ENCODE assay signal across 1 cellular context in the genomic region with DNA sequence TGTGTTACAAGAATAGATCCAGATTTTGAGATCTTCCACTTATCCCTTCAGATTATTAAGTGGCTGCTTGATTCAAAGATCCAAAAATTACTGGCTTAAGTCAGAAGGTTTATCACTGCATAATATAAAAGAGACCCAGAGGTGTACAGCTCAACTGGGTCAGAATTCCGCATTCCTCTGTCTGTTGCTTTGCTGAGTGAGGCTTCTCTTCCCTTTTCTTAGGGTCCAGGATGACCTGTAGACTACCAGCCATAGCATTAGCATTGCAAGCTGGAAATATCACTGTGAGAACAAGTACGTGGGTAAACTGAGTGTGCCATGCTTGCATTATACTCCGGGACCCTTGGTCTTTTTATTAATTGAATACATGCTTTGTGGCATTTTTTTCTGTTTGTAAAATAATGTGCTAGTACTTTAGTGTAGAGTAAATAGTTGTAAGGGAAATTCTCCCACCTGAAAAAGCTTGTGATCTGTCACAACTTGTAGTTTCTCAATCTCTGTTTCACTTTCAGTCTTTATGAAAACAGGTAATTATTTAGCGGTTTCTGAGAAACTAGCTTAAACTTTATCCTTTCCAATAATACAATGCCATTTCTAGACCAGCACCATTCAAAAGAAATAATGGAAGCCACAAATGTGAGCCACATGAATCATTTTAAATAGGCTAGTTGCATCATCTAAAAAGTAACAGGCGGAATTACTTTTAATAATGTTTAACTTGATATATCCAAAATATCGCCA.
TF ChIP-seq lines count a peak whose summit lies in the region.

No MANE protein-coding gene starts in this region.

TF ChIP-seq in GM12878, 131 proteins besides CTCF, POLR2A, EP300 and RAD21 (continued from another document and continues in another):
- TF ChIP-seq, protein P1, sequence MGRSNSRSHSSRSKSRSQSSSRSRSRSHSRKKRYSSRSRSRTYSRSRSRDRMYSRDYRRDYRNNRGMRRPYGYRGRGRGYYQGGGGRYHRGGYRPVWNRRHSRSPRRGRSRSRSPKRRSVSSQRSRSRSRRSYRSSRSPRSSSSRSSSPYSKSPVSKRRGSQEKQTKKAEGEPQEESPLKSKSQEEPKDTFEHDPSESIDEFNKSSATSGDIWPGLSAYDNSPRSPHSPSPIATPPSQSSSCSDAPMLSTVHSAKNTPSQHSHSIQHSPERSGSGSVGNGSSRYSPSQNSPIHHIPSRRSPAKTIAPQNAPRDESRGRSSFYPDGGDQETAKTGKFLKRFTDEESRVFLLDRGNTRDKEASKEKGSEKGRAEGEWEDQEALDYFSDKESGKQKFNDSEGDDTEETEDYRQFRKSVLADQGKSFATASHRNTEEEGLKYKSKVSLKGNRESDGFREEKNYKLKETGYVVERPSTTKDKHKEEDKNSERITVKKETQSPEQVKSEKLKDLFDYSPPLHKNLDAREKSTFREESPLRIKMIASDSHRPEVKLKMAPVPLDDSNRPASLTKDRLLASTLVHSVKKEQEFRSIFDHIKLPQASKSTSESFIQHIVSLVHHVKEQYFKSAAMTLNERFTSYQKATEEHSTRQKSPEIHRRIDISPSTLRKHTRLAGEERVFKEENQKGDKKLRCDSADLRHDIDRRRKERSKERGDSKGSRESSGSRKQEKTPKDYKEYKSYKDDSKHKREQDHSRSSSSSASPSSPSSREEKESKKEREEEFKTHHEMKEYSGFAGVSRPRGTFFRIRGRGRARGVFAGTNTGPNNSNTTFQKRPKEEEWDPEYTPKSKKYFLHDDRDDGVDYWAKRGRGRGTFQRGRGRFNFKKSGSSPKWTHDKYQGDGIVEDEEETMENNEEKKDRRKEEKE (IDR thresholded peaks at IDR 0.05): no peak
- TF ChIP-seq BRCA1 (IDR thresholded peaks at IDR 0.05; ENCODE audit: low read depth, low read length) (no peak), IRF4 (IDR thresholded peaks at IDR 0.05; ENCODE audit: low read depth, low read length) (no peak), SRF (IDR thresholded peaks at IDR 0.05; ENCODE audit: low read depth in 2 of 2, low read length in 2 of 2) (no peak), MTA2 (IDR thresholded peaks at IDR 0.05; ENCODE audit: low read depth) (peak; percentile 98), WRNIP1 (IDR thresholded peaks at IDR 0.05; ENCODE audit: borderline replicate concordance, low read depth, low read length) (no peak), IKZF1 (conservative IDR thresholded peaks at IDR 0.05) (peak; percentile 42; the same call in 1 of the 2 replicates), LARP7 (IDR thresholded peaks at IDR 0.05) (no peak), ESRRA (IDR thresholded peaks at IDR 0.05; ENCODE audit: low read length) (no peak), NFXL1 (IDR thresholded peaks at IDR 0.05; ENCODE audit: borderline replicate concordance) (no peak), ZNF207 (IDR thresholded peaks at IDR 0.05; ENCODE audit: borderline replicate concordance) (no peak), TCF3 (IDR thresholded peaks at IDR 0.05; ENCODE audit: borderline replicate concordance, insufficient read depth, low read depth, low read length) (no peak), BCL11A (IDR thresholded peaks at IDR 0.05; ENCODE audit: low read depth, low read length) (no peak), SPI1 (IDR thresholded peaks at IDR 0.05; ENCODE audit: borderline replicate concordance, insufficient read depth, low read depth, low read length) (no peak), CBFB (IDR thresholded peaks at IDR 0.05; ENCODE audit: low read depth) (no peak), RAD51 (IDR thresholded peaks at IDR 0.05) (no peak), PAX8 (IDR thresholded peaks at IDR 0.05) (0 out of 2 replicates have a peak, but pooled peaks have one; percentile 18)
- TF ChIP-seq, protein P2, sequence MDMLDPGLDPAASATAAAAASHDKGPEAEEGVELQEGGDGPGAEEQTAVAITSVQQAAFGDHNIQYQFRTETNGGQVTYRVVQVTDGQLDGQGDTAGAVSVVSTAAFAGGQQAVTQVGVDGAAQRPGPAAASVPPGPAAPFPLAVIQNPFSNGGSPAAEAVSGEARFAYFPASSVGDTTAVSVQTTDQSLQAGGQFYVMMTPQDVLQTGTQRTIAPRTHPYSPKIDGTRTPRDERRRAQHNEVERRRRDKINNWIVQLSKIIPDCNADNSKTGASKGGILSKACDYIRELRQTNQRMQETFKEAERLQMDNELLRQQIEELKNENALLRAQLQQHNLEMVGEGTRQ (IDR thresholded peaks at IDR 0.05; ENCODE audit: borderline replicate concordance, low read depth, low read length): no peak
- TF ChIP-seq, protein P3, sequence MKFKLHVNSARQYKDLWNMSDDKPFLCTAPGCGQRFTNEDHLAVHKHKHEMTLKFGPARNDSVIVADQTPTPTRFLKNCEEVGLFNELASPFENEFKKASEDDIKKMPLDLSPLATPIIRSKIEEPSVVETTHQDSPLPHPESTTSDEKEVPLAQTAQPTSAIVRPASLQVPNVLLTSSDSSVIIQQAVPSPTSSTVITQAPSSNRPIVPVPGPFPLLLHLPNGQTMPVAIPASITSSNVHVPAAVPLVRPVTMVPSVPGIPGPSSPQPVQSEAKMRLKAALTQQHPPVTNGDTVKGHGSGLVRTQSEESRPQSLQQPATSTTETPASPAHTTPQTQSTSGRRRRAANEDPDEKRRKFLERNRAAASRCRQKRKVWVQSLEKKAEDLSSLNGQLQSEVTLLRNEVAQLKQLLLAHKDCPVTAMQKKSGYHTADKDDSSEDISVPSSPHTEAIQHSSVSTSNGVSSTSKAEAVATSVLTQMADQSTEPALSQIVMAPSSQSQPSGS (IDR thresholded peaks at IDR 0.05; ENCODE audit: low read length): peak; percentile 60
- TF ChIP-seq, protein P4, sequence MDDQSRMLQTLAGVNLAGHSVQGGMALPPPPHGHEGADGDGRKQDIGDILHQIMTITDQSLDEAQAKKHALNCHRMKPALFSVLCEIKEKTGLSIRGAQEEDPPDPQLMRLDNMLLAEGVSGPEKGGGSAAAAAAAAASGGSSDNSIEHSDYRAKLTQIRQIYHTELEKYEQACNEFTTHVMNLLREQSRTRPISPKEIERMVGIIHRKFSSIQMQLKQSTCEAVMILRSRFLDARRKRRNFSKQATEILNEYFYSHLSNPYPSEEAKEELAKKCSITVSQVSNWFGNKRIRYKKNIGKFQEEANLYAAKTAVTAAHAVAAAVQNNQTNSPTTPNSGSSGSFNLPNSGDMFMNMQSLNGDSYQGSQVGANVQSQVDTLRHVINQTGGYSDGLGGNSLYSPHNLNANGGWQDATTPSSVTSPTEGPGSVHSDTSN (IDR thresholded peaks at IDR 0.05; ENCODE audit: insufficient replicate concordance, low read depth, low read length): no peak
- TF ChIP-seq, protein P5, sequence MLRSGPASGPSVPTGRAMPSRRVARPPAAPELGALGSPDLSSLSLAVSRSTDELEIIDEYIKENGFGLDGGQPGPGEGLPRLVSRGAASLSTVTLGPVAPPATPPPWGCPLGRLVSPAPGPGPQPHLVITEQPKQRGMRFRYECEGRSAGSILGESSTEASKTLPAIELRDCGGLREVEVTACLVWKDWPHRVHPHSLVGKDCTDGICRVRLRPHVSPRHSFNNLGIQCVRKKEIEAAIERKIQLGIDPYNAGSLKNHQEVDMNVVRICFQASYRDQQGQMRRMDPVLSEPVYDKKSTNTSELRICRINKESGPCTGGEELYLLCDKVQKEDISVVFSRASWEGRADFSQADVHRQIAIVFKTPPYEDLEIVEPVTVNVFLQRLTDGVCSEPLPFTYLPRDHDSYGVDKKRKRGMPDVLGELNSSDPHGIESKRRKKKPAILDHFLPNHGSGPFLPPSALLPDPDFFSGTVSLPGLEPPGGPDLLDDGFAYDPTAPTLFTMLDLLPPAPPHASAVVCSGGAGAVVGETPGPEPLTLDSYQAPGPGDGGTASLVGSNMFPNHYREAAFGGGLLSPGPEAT (IDR thresholded peaks at IDR 0.05; ENCODE audit: low read depth): no peak; the same call in 1 of the 2 replicates
- TF ChIP-seq, protein P6, sequence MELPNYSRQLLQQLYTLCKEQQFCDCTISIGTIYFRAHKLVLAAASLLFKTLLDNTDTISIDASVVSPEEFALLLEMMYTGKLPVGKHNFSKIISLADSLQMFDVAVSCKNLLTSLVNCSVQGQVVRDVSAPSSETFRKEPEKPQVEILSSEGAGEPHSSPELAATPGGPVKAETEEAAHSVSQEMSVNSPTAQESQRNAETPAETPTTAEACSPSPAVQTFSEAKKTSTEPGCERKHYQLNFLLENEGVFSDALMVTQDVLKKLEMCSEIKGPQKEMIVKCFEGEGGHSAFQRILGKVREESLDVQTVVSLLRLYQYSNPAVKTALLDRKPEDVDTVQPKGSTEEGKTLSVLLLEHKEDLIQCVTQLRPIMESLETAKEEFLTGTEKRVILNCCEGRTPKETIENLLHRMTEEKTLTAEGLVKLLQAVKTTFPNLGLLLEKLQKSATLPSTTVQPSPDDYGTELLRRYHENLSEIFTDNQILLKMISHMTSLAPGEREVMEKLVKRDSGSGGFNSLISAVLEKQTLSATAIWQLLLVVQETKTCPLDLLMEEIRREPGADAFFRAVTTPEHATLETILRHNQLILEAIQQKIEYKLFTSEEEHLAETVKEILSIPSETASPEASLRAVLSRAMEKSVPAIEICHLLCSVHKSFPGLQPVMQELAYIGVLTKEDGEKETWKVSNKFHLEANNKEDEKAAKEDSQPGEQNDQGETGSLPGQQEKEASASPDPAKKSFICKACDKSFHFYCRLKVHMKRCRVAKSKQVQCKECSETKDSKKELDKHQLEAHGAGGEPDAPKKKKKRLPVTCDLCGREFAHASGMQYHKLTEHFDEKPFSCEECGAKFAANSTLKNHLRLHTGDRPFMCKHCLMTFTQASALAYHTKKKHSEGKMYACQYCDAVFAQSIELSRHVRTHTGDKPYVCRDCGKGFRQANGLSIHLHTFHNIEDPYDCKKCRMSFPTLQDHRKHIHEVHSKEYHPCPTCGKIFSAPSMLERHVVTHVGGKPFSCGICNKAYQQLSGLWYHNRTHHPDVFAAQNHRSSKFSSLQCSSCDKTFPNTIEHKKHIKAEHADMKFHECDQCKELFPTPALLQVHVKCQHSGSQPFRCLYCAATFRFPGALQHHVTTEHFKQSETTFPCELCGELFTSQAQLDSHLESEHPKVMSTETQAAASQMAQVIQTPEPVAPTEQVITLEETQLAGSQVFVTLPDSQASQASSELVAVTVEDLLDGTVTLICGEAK (IDR thresholded peaks at IDR 0.05; ENCODE audit: borderline replicate concordance): peak; percentile 62; the same call in 1 of the 2 replicates
- TF ChIP-seq, protein P7, sequence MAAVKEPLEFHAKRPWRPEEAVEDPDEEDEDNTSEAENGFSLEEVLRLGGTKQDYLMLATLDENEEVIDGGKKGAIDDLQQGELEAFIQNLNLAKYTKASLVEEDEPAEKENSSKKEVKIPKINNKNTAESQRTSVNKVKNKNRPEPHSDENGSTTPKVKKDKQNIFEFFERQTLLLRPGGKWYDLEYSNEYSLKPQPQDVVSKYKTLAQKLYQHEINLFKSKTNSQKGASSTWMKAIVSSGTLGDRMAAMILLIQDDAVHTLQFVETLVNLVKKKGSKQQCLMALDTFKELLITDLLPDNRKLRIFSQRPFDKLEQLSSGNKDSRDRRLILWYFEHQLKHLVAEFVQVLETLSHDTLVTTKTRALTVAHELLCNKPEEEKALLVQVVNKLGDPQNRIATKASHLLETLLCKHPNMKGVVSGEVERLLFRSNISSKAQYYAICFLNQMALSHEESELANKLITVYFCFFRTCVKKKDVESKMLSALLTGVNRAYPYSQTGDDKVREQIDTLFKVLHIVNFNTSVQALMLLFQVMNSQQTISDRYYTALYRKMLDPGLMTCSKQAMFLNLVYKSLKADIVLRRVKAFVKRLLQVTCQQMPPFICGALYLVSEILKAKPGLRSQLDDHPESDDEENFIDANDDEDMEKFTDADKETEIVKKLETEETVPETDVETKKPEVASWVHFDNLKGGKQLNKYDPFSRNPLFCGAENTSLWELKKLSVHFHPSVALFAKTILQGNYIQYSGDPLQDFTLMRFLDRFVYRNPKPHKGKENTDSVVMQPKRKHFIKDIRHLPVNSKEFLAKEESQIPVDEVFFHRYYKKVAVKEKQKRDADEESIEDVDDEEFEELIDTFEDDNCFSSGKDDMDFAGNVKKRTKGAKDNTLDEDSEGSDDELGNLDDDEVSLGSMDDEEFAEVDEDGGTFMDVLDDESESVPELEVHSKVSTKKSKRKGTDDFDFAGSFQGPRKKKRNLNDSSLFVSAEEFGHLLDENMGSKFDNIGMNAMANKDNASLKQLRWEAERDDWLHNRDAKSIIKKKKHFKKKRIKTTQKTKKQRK (IDR thresholded peaks at IDR 0.05; ENCODE audit: low read depth, low read length): no peak
- TF ChIP-seq, protein P8, sequence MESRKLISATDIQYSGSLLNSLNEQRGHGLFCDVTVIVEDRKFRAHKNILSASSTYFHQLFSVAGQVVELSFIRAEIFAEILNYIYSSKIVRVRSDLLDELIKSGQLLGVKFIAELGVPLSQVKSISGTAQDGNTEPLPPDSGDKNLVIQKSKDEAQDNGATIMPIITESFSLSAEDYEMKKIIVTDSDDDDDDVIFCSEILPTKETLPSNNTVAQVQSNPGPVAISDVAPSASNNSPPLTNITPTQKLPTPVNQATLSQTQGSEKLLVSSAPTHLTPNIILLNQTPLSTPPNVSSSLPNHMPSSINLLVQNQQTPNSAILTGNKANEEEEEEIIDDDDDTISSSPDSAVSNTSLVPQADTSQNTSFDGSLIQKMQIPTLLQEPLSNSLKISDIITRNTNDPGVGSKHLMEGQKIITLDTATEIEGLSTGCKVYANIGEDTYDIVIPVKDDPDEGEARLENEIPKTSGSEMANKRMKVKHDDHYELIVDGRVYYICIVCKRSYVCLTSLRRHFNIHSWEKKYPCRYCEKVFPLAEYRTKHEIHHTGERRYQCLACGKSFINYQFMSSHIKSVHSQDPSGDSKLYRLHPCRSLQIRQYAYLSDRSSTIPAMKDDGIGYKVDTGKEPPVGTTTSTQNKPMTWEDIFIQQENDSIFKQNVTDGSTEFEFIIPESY (IDR thresholded peaks at IDR 0.05): no peak
- TF ChIP-seq, protein P9, sequence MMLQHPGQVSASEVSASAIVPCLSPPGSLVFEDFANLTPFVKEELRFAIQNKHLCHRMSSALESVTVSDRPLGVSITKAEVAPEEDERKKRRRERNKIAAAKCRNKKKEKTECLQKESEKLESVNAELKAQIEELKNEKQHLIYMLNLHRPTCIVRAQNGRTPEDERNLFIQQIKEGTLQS (IDR thresholded peaks at IDR 0.05; ENCODE audit: borderline replicate concordance, extremely low read depth, low read depth, low read length): no peak
- TF ChIP-seq, protein P10, sequence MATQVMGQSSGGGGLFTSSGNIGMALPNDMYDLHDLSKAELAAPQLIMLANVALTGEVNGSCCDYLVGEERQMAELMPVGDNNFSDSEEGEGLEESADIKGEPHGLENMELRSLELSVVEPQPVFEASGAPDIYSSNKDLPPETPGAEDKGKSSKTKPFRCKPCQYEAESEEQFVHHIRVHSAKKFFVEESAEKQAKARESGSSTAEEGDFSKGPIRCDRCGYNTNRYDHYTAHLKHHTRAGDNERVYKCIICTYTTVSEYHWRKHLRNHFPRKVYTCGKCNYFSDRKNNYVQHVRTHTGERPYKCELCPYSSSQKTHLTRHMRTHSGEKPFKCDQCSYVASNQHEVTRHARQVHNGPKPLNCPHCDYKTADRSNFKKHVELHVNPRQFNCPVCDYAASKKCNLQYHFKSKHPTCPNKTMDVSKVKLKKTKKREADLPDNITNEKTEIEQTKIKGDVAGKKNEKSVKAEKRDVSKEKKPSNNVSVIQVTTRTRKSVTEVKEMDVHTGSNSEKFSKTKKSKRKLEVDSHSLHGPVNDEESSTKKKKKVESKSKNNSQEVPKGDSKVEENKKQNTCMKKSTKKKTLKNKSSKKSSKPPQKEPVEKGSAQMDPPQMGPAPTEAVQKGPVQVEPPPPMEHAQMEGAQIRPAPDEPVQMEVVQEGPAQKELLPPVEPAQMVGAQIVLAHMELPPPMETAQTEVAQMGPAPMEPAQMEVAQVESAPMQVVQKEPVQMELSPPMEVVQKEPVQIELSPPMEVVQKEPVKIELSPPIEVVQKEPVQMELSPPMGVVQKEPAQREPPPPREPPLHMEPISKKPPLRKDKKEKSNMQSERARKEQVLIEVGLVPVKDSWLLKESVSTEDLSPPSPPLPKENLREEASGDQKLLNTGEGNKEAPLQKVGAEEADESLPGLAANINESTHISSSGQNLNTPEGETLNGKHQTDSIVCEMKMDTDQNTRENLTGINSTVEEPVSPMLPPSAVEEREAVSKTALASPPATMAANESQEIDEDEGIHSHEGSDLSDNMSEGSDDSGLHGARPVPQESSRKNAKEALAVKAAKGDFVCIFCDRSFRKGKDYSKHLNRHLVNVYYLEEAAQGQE (IDR thresholded peaks at IDR 0.05; ENCODE audit: low read depth, low read length): no peak
